Comparison of ENCODE assay signal across 15 cellular contexts in the genomic region with DNA sequence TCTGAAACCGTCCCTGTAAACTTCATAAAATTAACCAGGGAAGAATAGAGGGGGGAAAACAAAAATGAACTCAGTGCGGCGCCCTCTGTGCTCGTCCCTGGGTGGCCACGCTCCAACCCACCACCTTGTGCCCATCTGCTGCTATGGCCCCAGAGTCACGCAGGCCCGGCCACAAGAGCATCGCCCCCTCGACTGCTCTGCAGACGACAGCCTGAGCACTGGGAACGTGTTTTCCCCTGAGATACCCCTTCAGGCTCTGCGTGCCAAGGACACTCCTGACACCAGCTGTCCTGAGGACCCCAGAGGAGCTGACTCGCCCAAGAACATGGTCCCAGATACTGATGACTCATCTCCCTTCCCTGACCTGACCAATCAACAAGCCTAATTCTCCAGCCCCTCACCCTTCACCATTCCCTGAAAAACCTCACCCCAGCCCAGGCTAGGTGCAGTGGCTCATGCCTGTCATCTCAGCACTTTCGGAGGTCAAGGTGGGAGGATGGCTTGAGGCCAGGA.
"Had no signal": no experiment of that assay in that cellular context is flagged by ENCODE, and none has a peak within 500 bp of the region (broad histone marks: within the 10 kb centered on the region; RNA-seq: fewer than 3 reads in every experiment).

No MANE protein-coding gene starts in this region.

- H3K36me3 Mint-ChIP-seq: immature natural killer cell, T-cell had no signal

- DNase-seq: activated CD4-positive, alpha-beta T cell treated with anti-CD3 and anti-CD28 coated beads for 36 hours; activated CD8-positive, alpha-beta memory T cell treated with anti-CD3 and anti-CD28 coated beads, Interleukin-2, amount 50 U/mL, for 4 hours; activated CD8-positive, alpha-beta T cell treated with anti-CD3 and anti-CD28 coated beads for 36 hours; activated T-cell treated with anti-CD3 and anti-CD28 coated beads, Interleukin-2, amount 50 U/mL, for 72 hours; aorta; erythroblast; hypothalamus; immature natural killer cell; left colon; mucosa of descending colon; T-cell; transverse colon had no signal

- H3K27me3 ChIP-seq: breast epithelium, transverse colon had no signal

- H3K4me3 Mint-ChIP-seq: activated CD4-positive, alpha-beta T cell treated with anti-CD3 and anti-CD28 coated beads for 36 hours; activated CD8-positive, alpha-beta T cell treated with anti-CD3 and anti-CD28 coated beads for 36 hours; activated T-cell treated with anti-CD3 and anti-CD28 coated beads, Interleukin-2, amount 50 U/mL, for 72 hours; immature natural killer cell; nephron; T-cell had no signal

- ATAC-seq: activated CD4-positive, alpha-beta T cell treated with anti-CD3 and anti-CD28 coated beads for 36 hours; activated CD8-positive, alpha-beta T cell treated with anti-CD3 and anti-CD28 coated beads for 36 hours; activated T-cell treated with anti-CD3 and anti-CD28 coated beads, Interleukin-2, amount 50 U/mL, for 72 hours; left colon; mucosa of descending colon; T-cell had no signal

- H3K27ac ChIP-seq: breast epithelium, transverse colon had no signal

- H3K4me3 ChIP-seq: breast epithelium, mucosa of descending colon, skin epidermis, transverse colon had no signal

- H3K36me3 ChIP-seq: breast epithelium, transverse colon had no signal

- H3K4me1 Mint-ChIP-seq: activated CD4-positive, alpha-beta T cell treated with anti-CD3 and anti-CD28 coated beads for 36 hours; immature natural killer cell; nephron; T-cell had no signal

- H3K27ac Mint-ChIP-seq: activated CD4-positive, alpha-beta T cell treated with anti-CD3 and anti-CD28 coated beads for 36 hours; activated CD8-positive, alpha-beta T cell treated with anti-CD3 and anti-CD28 coated beads for 36 hours; activated T-cell treated with anti-CD3 and anti-CD28 coated beads, Interleukin-2, amount 50 U/mL, for 72 hours; immature natural killer cell; nephron; T-cell had no signal

- H3K4me1 ChIP-seq: breast epithelium, transverse colon had no signal
